ENCODE assay signal across 8 cellular contexts in the genomic region with DNA sequence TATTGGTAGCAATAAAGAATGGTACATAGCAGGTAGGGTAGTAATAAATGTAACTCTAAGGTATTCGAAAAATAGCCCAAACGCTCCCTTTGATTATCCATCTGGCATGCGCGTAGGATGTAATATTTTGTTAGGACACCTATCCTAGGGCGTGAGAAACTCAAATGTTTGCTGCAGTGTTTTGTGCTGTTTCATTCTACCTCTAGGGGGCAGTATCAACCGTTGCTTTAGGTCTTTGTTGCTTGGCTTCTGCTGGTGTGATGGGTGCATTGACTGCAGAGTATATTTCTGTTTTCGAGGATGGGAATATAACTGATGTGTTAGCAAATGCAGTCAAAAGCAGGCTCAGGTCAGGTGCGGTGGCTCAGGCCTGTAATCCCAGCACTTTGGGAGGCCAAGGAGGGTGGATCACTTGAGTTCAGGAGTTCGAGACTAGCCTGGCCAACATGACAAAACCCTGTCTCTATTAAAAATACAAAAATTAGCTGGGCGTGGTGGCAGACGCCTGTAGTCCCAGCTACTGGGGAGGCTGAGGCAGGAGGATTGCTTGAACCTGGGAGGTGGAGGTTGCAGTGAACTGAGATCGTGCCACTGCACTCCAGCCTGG. TPM values are rescaled to one million over a fixed set of nuclear protein-coding genes. Genes with fewer than 3 reads are reported as not detected.
DNase-seq lines count a peak whose midpoint lies in the region; TF ChIP-seq lines count a peak whose summit lies in the region.
"Not testable (repeated sequence)": the region's sequence is repeated elsewhere in the genome, so short reads cannot be mapped to it uniquely, and the experiment has no call there.

No MANE protein-coding gene starts in this region.

- H4K20me1 ChIP-seq in H9 (ENCODE audit: control insufficient read depth, insufficient read depth, insufficient read length) = not testable (repeated sequence)

- not testable (repeated sequence) for H2AK5ac ChIP-seq in H9 (ENCODE audit: insufficient read length, low read length)

- not testable (repeated sequence) for H3K79me1 ChIP-seq in H9 (ENCODE audit: insufficient read depth, low read depth, low read length, poor library complexity, severe bottlenecking)

- not testable (repeated sequence) for H3K79me2 ChIP-seq in H9 (ENCODE audit: insufficient read depth, low read length)

- not testable (repeated sequence) for H2BK5ac ChIP-seq in H9 (ENCODE audit: insufficient read length, low read length)

- not testable (repeated sequence) for H3K4me3 ChIP-seq in Caco-2 (ENCODE audit: low read depth, low read length); astrocyte of the spinal cord (ENCODE audit: low read depth, low read length)

- H3K4me1 ChIP-seq in Caco-2; H9 (ENCODE audit: insufficient read depth, low read length): not testable (repeated sequence)

- H3K9me3 Mint-ChIP-seq in Caco-2 (ENCODE audit: unreplicated experiment); H9: not testable (repeated sequence)

- H3K36me3 ChIP-seq in Caco-2 (ENCODE audit: control insufficient read depth, insufficient read depth, low read length) = not testable (repeated sequence)

- not testable (repeated sequence) for H3K4me2 ChIP-seq in H9 (ENCODE audit: insufficient read depth, insufficient read length, low read length)

- not testable (repeated sequence) for H3K27ac ChIP-seq in H9 (ENCODE audit: insufficient read length, low read depth, low read length)

- CTCF ChIA-PET in Caco-2 (lab: Charles Lee) = not testable (repeated sequence)

- H3K27me3 Mint-ChIP-seq in Caco-2 (ENCODE audit: insufficient read depth, unreplicated experiment); H9 (ENCODE audit: low read depth): not testable (repeated sequence)

- not testable (repeated sequence) for H3K4me3 Mint-ChIP-seq in Caco-2 (ENCODE audit: unreplicated experiment); H9

- not testable (repeated sequence) for H2AFZ ChIP-seq in H9 (ENCODE audit: low read length)

- H3K56ac ChIP-seq in H9 (ENCODE audit: insufficient read length, low read depth, low read length) = not testable (repeated sequence)

- H4K8ac ChIP-seq in H9 (replicated peaks; ENCODE audit: insufficient read length, low read depth, low read length) = not testable (repeated sequence)

- not testable (repeated sequence) for H3K14ac ChIP-seq in H9 (ENCODE audit: insufficient read depth, low read length)

- H3K23me2 ChIP-seq in H9 (ENCODE audit: insufficient read length, low read depth, low read length, poor library complexity, severe bottlenecking) = not testable (repeated sequence)

- not testable (repeated sequence) for H3K9ac ChIP-seq in H9 (ENCODE audit: extremely low read depth, insufficient read length, low read length)

- not testable (repeated sequence) for H2BK15ac ChIP-seq in H9 (ENCODE audit: low read depth, low read length)

- in situ Hi-C loops in astrocyte of the spinal cord (cut with HindIII; ENCODE audit: low sequenced_read_pairs) = not testable (repeated sequence)

- peak in 1 of 2 experiments; percentile 17 for DNase-seq in Caco-2
- peak; percentile 51 for DNase-seq in H9
- peak; percentile 26 to 36 for DNase-seq in NCI-H2081 (lab: John Stamatoyannopoulos, UW)
- peak; percentile 1 for DNase-seq in SHP77 treated with DMSO at 0.1 percent for 48 hours (lab: John Stamatoyannopoulos, UW)
- DNase-seq in astrocyte of the spinal cord (ENCODE audit: low read depth, low spot score) = peak; percentile 24
- peak; percentile 37 for DNase-seq in glomerular endothelial cell (ENCODE audit: extremely low read depth, low read depth, low spot score)
- peak; percentile 34 for DNase-seq in midbrain (lab: John Stamatoyannopoulos, UW)
- DNase-seq in superior temporal gyrus (ENCODE audit: extremely low spot score) = peak; percentile 77

- peak; percentile 47 to 63 for TF ChIP-seq CTCF in Caco-2 (IDR thresholded peaks at IDR 0.05; ENCODE audit: insufficient read depth in 1 of 2, low read depth in 1 of 2, low read length in 1 of 2, severe bottlenecking in 1 of 2, unreplicated experiment in 1 of 2)
- peak; percentile 87 for TF ChIP-seq CTCF in H9 (conservative IDR thresholded peaks at IDR 0.05)
- TF ChIP-seq CTCF in astrocyte of the spinal cord (IDR thresholded peaks at IDR 0.05; ENCODE audit: low read depth, low read length) = peak; percentile 80

- H3K27me3 ChIP-seq in Caco-2 (replicated peaks; ENCODE audit: control insufficient read depth, insufficient read depth, low read length); H9 (ENCODE audit: insufficient read depth, low read length): not testable (repeated sequence)

- H3K27ac Mint-ChIP-seq in Caco-2 (ENCODE audit: unreplicated experiment); H9: not testable (repeated sequence)

- not testable (repeated sequence) for H3K4me1 Mint-ChIP-seq in Caco-2 (ENCODE audit: low read depth, unreplicated experiment)
- H3K4me1 Mint-ChIP-seq in H9 = peaks cover 17 to 33% of the 10 kb centered on the region in 2 experiments

- no CpG with 5 or more reads among the region's 12 CpGs for WGBS in H9 (ENCODE audit: extremely low coverage, insufficient read length, low lambda C conversion rate)

- not testable (repeated sequence) for H2BK120ac ChIP-seq in H9 (ENCODE audit: low read depth, low read length, poor library complexity, severe bottlenecking)

- not testable (repeated sequence) for H4K91ac ChIP-seq in H9 (ENCODE audit: insufficient read length, low read depth, low read length)

- intact Hi-C loops in Caco-2 (cut with micrococcal nuclease; ENCODE audit: unreplicated experiment) = not testable (repeated sequence)

- H3K23ac ChIP-seq in H9 (ENCODE audit: insufficient read length, low read depth, low read length) = not testable (repeated sequence)

- H3T11ph ChIP-seq in H9 (ENCODE audit: low read length) = not testable (repeated sequence)

- not testable (repeated sequence) for H3K36me3 Mint-ChIP-seq in Caco-2 (ENCODE audit: insufficient read depth, unreplicated experiment); H9 (ENCODE audit: insufficient read depth in 1 of 3, low read depth in 3 of 3)

- not testable (repeated sequence) for H3K9me3 ChIP-seq in Caco-2; H9 (ENCODE audit: control insufficient read depth, low read depth, low read length)

- not testable (repeated sequence) for BruUV-seq in Caco-2 (replicated peaks; lab: Mats Ljungman, UMichigan)

- not testable (repeated sequence) for H3K4ac ChIP-seq in H9 (ENCODE audit: low read depth, low read length)

- H3K18ac ChIP-seq in H9 (ENCODE audit: insufficient read length, low read depth, low read length) = not testable (repeated sequence)

- not testable (repeated sequence) for H4K5ac ChIP-seq in H9 (ENCODE audit: insufficient read length, low read depth, low read length)

- not testable (repeated sequence) for H2BK12ac ChIP-seq in H9 (ENCODE audit: insufficient read length, low read depth, low read length)

- POLR2A ChIA-PET in Caco-2 (lab: Charles Lee) = not testable (repeated sequence)

- not testable (repeated sequence) for H2BK20ac ChIP-seq in H9 (ENCODE audit: low read depth, low read length, poor library complexity, severe bottlenecking)

RNA-seq across cellular contexts. Expression of a gene that starts 55.7 kb away (rescaled TPM):
- total RNA-seq in Caco-2 (2022) (19.8 and 21.5 TPM in 2 replicates), H9 (2021) (13.2 and 15.1 TPM in 2 replicates), glomerular endothelial cell (19.3 and 27.5 TPM in 2 replicates)

RNA-seq across cellular contexts. Expression of a gene that starts 55.9 kb away (rescaled TPM):
- total RNA-seq in Caco-2 (2022) = 67.7 and 75.2 TPM in 2 replicates
- 113 TPM in 2 replicates for total RNA-seq in H9 (2021)
- 80.3 and 123 TPM in 2 replicates for total RNA-seq in glomerular endothelial cell
